1 cellular context compared by ENCODE assay signal in the genomic region with DNA sequence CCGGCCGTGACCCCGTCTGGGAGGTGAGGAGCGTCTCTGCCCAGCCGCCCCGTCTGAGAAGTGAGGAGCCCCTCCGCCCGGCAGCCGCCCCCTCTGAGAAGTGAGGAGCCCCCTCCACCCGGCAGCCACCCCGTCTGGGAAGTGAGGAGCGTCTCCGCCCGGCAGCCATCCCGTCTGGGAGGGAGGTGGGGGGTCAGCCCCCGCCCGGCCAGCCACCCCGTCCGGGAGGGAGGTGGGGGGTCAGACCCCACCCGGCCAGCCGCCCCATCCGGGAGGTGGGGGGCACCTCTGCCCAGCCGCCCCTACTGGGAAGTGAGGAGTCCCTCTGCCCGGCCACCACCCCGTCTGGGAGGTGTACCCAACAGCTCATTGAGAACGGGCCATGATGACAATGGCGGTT. TPM values are rescaled to one million over a fixed set of nuclear protein-coding genes. Genes with fewer than 3 reads are reported as not detected.
"Had no signal": no experiment of that assay in that cellular context is flagged by ENCODE, and none has a peak within 500 bp of the region (broad histone marks: within the 10 kb centered on the region; RNA-seq: fewer than 3 reads in every experiment).

No MANE protein-coding gene starts in this region.

RNA-seq across cellular contexts. Expression of a gene that starts 26.1 kb away (rescaled TPM):
- polyA plus RNA-seq: IgD-negative memory B cell had no signal
